Comparison of ENCODE assay signal across 19 cellular contexts in the genomic region with DNA sequence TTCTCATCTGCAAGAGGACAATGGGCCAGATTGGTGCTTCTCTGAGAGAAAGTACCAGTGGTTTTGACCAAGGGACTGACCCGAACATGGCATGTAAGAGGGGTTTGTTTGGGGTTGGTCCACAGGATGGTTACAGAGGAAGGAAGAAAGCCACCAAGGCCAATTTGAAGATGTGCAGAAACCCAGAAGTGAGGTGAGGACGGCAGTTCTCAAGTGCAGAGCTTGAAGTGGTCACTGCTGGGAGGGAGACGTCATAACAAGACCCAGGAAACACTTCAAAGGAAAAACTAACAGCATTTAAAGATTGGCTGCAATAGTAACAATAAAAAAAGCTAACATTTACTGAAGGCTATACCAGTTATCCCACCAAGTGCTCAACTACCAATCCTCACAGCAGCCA. TPM values are rescaled to one million over a fixed set of nuclear protein-coding genes. Genes with fewer than 3 reads are reported as not detected.
DNase-seq lines count a peak whose midpoint lies in the region; ATAC-seq and TF ChIP-seq lines count a peak whose summit lies in the region.
"Had no signal": no experiment of that assay in that cellular context is flagged by ENCODE, and none has a peak within 500 bp of the region (broad histone marks: within the 10 kb centered on the region; RNA-seq: fewer than 3 reads in every experiment).

No MANE protein-coding gene starts in this region.

- CTCF ChIA-PET in activated CD8-positive, alpha-beta T cell treated with anti-CD3 and anti-CD28 coated beads, Interleukin-2, amount 10 ng/mL, durations not matched to agents 7 days and 5 days (lab: Charles Lee), result interaction anchor here (0.7 to 4.6 kb wide), 10 partner anchors 9 to 233 kb away, joined by 3 to 34 read pairs (median 3); no protein-coding TSS in a partner anchor

- no peak overlapping the region for H3K4me3 ChIP-seq in transverse colon
- H3K4me3 ChIP-seq: MG63 had no signal

- no peak for TF ChIP-seq POLR2A in transverse colon (IDR thresholded peaks at IDR 0.05)

- peak overlapping the region in 3 of 4 donors; percentile 64 to 66 (median 66) for H3K27ac ChIP-seq in transverse colon

- ATAC-seq in activated CD8-positive, alpha-beta T cell treated with anti-CD3 and anti-CD28 coated beads, Interleukin-2, amount 10 ng/mL, durations not matched to agents 7 days and 5 days, result no peak
- peak; percentile 16 for ATAC-seq in left colon
- ATAC-seq in stimulated activated naive CD8-positive, alpha-beta T cell treated with anti-CD3 and anti-CD28 coated beads, Interleukin-15, amount 100 ng/mL, for 72 hours, result no peak
- ATAC-seq: HCT116 had no signal

- H3K4me3 Mint-ChIP-seq in activated naive CD8-positive, alpha-beta T cell, result no peak overlapping the region
- H3K4me3 Mint-ChIP-seq in activated naive CD8-positive, alpha-beta T cell treated with anti-CD3 and anti-CD28 coated beads for 36 hours, result no peak overlapping the region
- no peak overlapping the region for H3K4me3 Mint-ChIP-seq in activated CD8-positive, alpha-beta T cell treated with anti-CD3 and anti-CD28 coated beads, Interleukin-2, amount 10 ng/mL, durations not matched to agents 7 days and 5 days
- peak overlapping the region in 1 of 2 donors; percentile 14 for H3K4me3 Mint-ChIP-seq in stimulated activated naive CD8-positive, alpha-beta T cell treated with anti-CD3 and anti-CD28 coated beads, Interleukin-15, amount 100 ng/mL, for 72 hours
- H3K4me3 Mint-ChIP-seq: CD4-positive, alpha-beta memory T cell had no signal

- intact Hi-C loops in left colon (cut with DNase I, micrococcal nuclease) (no loop called here), transverse colon (cut with DNase I; ENCODE audit: low total_unique reads) (no loop called here)

- no peak for DNase-seq in activated naive CD8-positive, alpha-beta T cell treated with anti-CD3 and anti-CD28 coated beads for 36 hours
- DNase-seq in activated CD8-positive, alpha-beta T cell treated with anti-CD3 and anti-CD28 coated beads, Interleukin-2, amount 10 ng/mL, durations not matched to agents 7 days and 5 days, result no peak
- DNase-seq in left colon (no peak), transverse colon (no peak), NCI-H1105 treated with DMSO at 0.1 percent for 48 hours (lab: John Stamatoyannopoulos, UW) (no peak), hypothalamus (lab: John Stamatoyannopoulos, UW) (no peak)
- no peak for DNase-seq in stimulated activated naive CD8-positive, alpha-beta T cell treated with anti-CD3 and anti-CD28 coated beads, Interleukin-15, amount 100 ng/mL, for 72 hours
- DNase-seq: BE2C; CD4-positive, alpha-beta memory T cell; GOT3; Kasumi-1; MG63; NCI-H1092; NCI-H146; NCI-H2081; Right ventricle myocardium superior had no signal

- in situ Hi-C loops in transverse colon (cut with MboI; ENCODE audit: low pct_ligation_motif_present in 1 of 4, low pct_unique_long_range_greater_than_20kb in 1 of 4, low sequenced_read_pairs in 3 of 4), result no loop called here

- peaks cover 8 to 52% (median 32%) of the 10 kb centered on the region in 4 donors for H3K4me1 ChIP-seq in transverse colon
- H3K4me1 ChIP-seq: BE2C had no signal

- H3K36me3 ChIP-seq in transverse colon, result no peaks in the 10 kb centered on the region
- H3K36me3 ChIP-seq: BE2C, MG63 had no signal

- TF ChIP-seq CTCF in transverse colon (IDR thresholded peaks at IDR 0.05), result no peak

- H3K27me3 Mint-ChIP-seq in activated naive CD8-positive, alpha-beta T cell, result no peaks in the 10 kb centered on the region
- no peaks in the 10 kb centered on the region for H3K27me3 Mint-ChIP-seq in activated naive CD8-positive, alpha-beta T cell treated with anti-CD3 and anti-CD28 coated beads for 36 hours
- H3K27me3 Mint-ChIP-seq in activated CD8-positive, alpha-beta T cell treated with anti-CD3 and anti-CD28 coated beads, Interleukin-2, amount 10 ng/mL, durations not matched to agents 7 days and 5 days (ENCODE audit: low read depth), result no peaks in the 10 kb centered on the region
- no peaks in the 10 kb centered on the region for H3K27me3 Mint-ChIP-seq in stimulated activated naive CD8-positive, alpha-beta T cell treated with anti-CD3 and anti-CD28 coated beads, Interleukin-15, amount 100 ng/mL, for 72 hours

- H3K36me3 Mint-ChIP-seq in activated naive CD8-positive, alpha-beta T cell, result peaks cover 5% of the 10 kb centered on the region
- peaks cover 18% of the 10 kb centered on the region for H3K36me3 Mint-ChIP-seq in activated naive CD8-positive, alpha-beta T cell treated with anti-CD3 and anti-CD28 coated beads for 36 hours
- peaks cover 5% of the 10 kb centered on the region for H3K36me3 Mint-ChIP-seq in activated CD8-positive, alpha-beta T cell treated with anti-CD3 and anti-CD28 coated beads, Interleukin-2, amount 10 ng/mL, durations not matched to agents 7 days and 5 days (ENCODE audit: low read depth)
- H3K36me3 Mint-ChIP-seq: CD4-positive, alpha-beta memory T cell had no signal

- POLR2A ChIA-PET in activated CD8-positive, alpha-beta T cell treated with anti-CD3 and anti-CD28 coated beads, Interleukin-2, amount 10 ng/mL, durations not matched to agents 7 days and 5 days (lab: Charles Lee), result interaction anchor here (0.9 to 4.9 kb wide), 3 partner anchors 14 to 56 kb away, joined by 4 to 45 read pairs (median 6); no protein-coding TSS in a partner anchor

- H3K9me3 ChIP-seq in transverse colon, result no peaks in the 10 kb centered on the region
- H3K9me3 ChIP-seq: BE2C, MG63 had no signal

- H3K27ac Mint-ChIP-seq in activated naive CD8-positive, alpha-beta T cell, result peak overlapping the region; percentile 8
- no peak overlapping the region for H3K27ac Mint-ChIP-seq in activated naive CD8-positive, alpha-beta T cell treated with anti-CD3 and anti-CD28 coated beads for 36 hours
- H3K27ac Mint-ChIP-seq in activated CD8-positive, alpha-beta T cell treated with anti-CD3 and anti-CD28 coated beads, Interleukin-2, amount 10 ng/mL, durations not matched to agents 7 days and 5 days, result peak overlapping the region; percentile 53
- peak overlapping the region in 1 of 2 donors; percentile 9 for H3K27ac Mint-ChIP-seq in stimulated activated naive CD8-positive, alpha-beta T cell treated with anti-CD3 and anti-CD28 coated beads, Interleukin-15, amount 100 ng/mL, for 72 hours

- no peaks in the 10 kb centered on the region for H3K9me3 Mint-ChIP-seq in activated naive CD8-positive, alpha-beta T cell (ENCODE audit: low read depth)
- H3K9me3 Mint-ChIP-seq in activated naive CD8-positive, alpha-beta T cell treated with anti-CD3 and anti-CD28 coated beads for 36 hours, result peaks cover 9% of the 10 kb centered on the region
- H3K9me3 Mint-ChIP-seq in activated CD8-positive, alpha-beta T cell treated with anti-CD3 and anti-CD28 coated beads, Interleukin-2, amount 10 ng/mL, durations not matched to agents 7 days and 5 days (ENCODE audit: insufficient read depth), result no peaks in the 10 kb centered on the region
- no peaks in the 10 kb centered on the region for H3K9me3 Mint-ChIP-seq in stimulated activated naive CD8-positive, alpha-beta T cell treated with anti-CD3 and anti-CD28 coated beads, Interleukin-15, amount 100 ng/mL, for 72 hours
- H3K9me3 Mint-ChIP-seq: CD4-positive, alpha-beta memory T cell had no signal

- TF ChIP-seq EP300 in transverse colon (IDR thresholded peaks at IDR 0.05; ENCODE audit: low read depth), result no peak

- peaks cover 83% of the 10 kb centered on the region for H3K4me1 Mint-ChIP-seq in activated naive CD8-positive, alpha-beta T cell (ENCODE audit: low read depth)
- H3K4me1 Mint-ChIP-seq in activated naive CD8-positive, alpha-beta T cell treated with anti-CD3 and anti-CD28 coated beads for 36 hours, result peaks cover 91% of the 10 kb centered on the region
- peaks cover 81% of the 10 kb centered on the region for H3K4me1 Mint-ChIP-seq in activated CD8-positive, alpha-beta T cell treated with anti-CD3 and anti-CD28 coated beads, Interleukin-2, amount 10 ng/mL, durations not matched to agents 7 days and 5 days (ENCODE audit: low read depth)
- H3K4me1 Mint-ChIP-seq in stimulated activated naive CD8-positive, alpha-beta T cell treated with anti-CD3 and anti-CD28 coated beads, Interleukin-15, amount 100 ng/mL, for 72 hours, result peaks cover 98% of the 10 kb centered on the region

- WGBS in transverse colon (ENCODE audit: low coverage in 1 of 2), 2 donors, result 67 to 81% methylated on average over 2 to 3 of the region's 3 CpGs

- H3K27me3 ChIP-seq in transverse colon, result no peaks in the 10 kb centered on the region
- H3K27me3 ChIP-seq: BE2C, MG63 had no signal

RNA-seq across cellular contexts. Expression of a gene that starts 29.1 kb away (rescaled TPM):
- total RNA-seq in activated naive CD8-positive, alpha-beta T cell treated with anti-CD3 and anti-CD28 coated beads for 36 hours, result 1 to 10 TPM; 1.5 to 1.8 TPM
- total RNA-seq in activated CD8-positive, alpha-beta T cell treated with anti-CD3 and anti-CD28 coated beads, Interleukin-2, amount 10 ng/mL, durations not matched to agents 7 days and 5 days, result 1 to 10 TPM; 4.1 to 4.4 TPM
- total RNA-seq in left colon (1 to 10 TPM; 3.0 to 6.0 TPM), transverse colon (1 to 10 TPM in 2 of 4 donors, under 1 TPM in 1, not detected in 1; 0.48 to 8.2 (median 2.6) TPM)
- total RNA-seq: NCI-H460 had no signal
